9 cellular contexts compared by ENCODE assay signal in the genomic region with DNA sequence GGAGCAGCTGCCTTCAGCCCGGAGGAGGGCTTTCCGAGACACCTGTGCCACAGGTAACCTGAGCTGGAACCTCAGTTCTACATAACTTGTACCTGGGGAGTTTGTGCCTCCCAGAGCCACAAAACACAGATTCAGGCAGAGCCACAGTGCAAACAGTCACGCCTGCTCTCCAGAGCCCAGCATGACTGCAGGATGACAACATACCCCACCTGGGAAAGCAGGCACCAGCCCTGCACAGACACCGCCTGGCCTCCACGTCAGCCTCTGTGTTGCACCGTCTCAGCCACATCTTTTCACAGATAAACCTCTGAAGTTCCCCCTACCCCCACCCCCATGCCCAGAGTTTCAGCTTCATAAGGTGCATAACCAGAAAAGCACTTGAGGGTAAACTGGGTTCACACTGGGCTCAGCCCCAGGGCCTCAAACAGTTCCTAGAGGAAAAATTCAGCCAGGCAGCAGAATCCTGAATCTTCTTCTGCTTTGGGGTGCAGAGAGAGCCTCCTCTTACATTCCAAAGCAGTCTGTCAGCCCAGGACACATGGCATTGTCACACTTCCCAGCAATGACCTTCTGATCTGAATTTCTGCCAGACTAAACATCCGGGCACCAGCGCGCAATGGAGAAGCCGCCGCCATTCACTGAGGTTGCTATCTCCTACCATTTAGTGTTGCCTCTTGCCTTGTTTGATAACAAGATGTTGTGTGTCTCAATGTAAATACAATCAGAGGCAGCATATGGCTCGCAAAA.
DNase-seq lines count a peak whose midpoint lies in the region; FAIRE-seq lines count a peak whose summit lies in the region.
"Had no signal": no experiment of that assay in that cellular context is flagged by ENCODE, and none has a peak within 500 bp of the region (broad histone marks: within the 10 kb centered on the region; RNA-seq: fewer than 3 reads in every experiment).

No MANE protein-coding gene starts in this region.

- DNase-seq in SHP77 (lab: John Stamatoyannopoulos, UW) (peak; percentile 10 to 37), SHP77 treated with DMSO at 0.1 percent for 48 hours (lab: John Stamatoyannopoulos, UW) (no peak), astrocyte of the hippocampus (ENCODE audit: low read depth, low spot score) (peak; percentile 28), iris pigment epithelial cell (ENCODE audit: low read depth) (peak; percentile 43), urothelium cell line (ENCODE audit: low spot score) (peak; percentile 41), Ammon's horn (ENCODE audit: low spot score) (no peak), epidermal melanocyte (ENCODE audit: insufficient read length, low spot score) (no peak), activated gamma-delta T cell treated with Interleukin-2 at 50 U/mL for 16 hours (no peak)

- FAIRE-seq in urothelium cell line (lab: Jason Lieb, UNC): no peak
- FAIRE-seq: A204.1 had no signal

Comparison
In these comparisons a context has a peak if more than half of its experiments do, and no peak if none do; other contexts are left out.
1. DNase-seq: peak in SHP77 (2 of 2), astrocyte of the hippocampus (single experiment), iris pigment epithelial cell (single experiment) and urothelium cell line (single experiment); none in SHP77 treated with DMSO at 0.1 percent for 48 hours (single experiment), Ammon's horn (single experiment), epidermal melanocyte (single experiment) and activated gamma-delta T cell treated with Interleukin-2 at 50 U/mL for 16 hours (single experiment).